Comparison of ENCODE assay signal across 9 cellular contexts in genomic region chr1:176880954-176881595, GRCh38.
DNase-seq lines count a peak whose midpoint lies in the region; ATAC-seq and TF ChIP-seq lines count a peak whose summit lies in the region.
"Had no signal": no experiment of that assay in that cellular context is flagged by ENCODE, and none has a peak within 500 bp of the region (broad histone marks: within the 10 kb centered on the region; RNA-seq: fewer than 3 reads in every experiment).

No MANE protein-coding gene starts in this region.

- ATAC-seq in HG02623 (IDR thresholded peaks at IDR 0.05; ENCODE audit: unreplicated experiment) = peak; percentile 58

- POLR2A ChIA-PET in activated CD4-positive, alpha-beta T cell treated with anti-CD3 and anti-CD28 coated beads, Interleukin-2, amount 10 ng/mL, durations not matched to agents 7 days and 5 days (lab: Charles Lee) = no interaction called here

- no peak overlapping the region for H3K14ac ChIP-seq in neuronal stem cell (ENCODE audit: low read length)

- TF ChIP-seq CTCF in fibroblast of pulmonary artery (IDR thresholded peaks at IDR 0.05; ENCODE audit: low read length, missing control alignments) = peak; percentile 89

- peaks cover 0 to 3% of the 10 kb centered on the region in 2 donors for H3K4me1 ChIP-seq in neuronal stem cell (ENCODE audit: control insufficient read depth in 2 of 2, insufficient read depth in 1 of 2, low read depth in 1 of 2, low read length in 2 of 2)

- H3K23ac ChIP-seq in neuronal stem cell (ENCODE audit: low read depth, low read length, poor library complexity) = no peak overlapping the region

- H3K18ac ChIP-seq in neuronal stem cell (ENCODE audit: low read length) = no peak overlapping the region

- H2AFZ ChIP-seq in neuronal stem cell (ENCODE audit: low read length) = no peak overlapping the region

- no peak overlapping the region for H2BK5ac ChIP-seq in neuronal stem cell (ENCODE audit: low read length)

- H2AK5ac ChIP-seq in neuronal stem cell (ENCODE audit: low read depth, low read length) = no peak overlapping the region

- no peak overlapping the region for H4K8ac ChIP-seq in neuronal stem cell (ENCODE audit: low read depth, low read length)

- peaks cover 0 to 3% (median 0%) of the 10 kb centered on the region in 3 experiments for H3K27me3 ChIP-seq in neuronal stem cell (ENCODE audit: control insufficient read depth in 3 of 3, insufficient read depth in 3 of 3, low read depth in 1 of 3, low read length in 3 of 3)
- H3K27me3 ChIP-seq: BLaER1 treated with 17β-estradiol and CSF1 and Interleukin-3, amounts not matched to agents 10 nM and 100 nM had no signal

- DNase-seq in NCI-H1417 (lab: John Stamatoyannopoulos, UW) (peak; percentile 50 to 92 (median 81)), NCI-H1417 treated with DMSO at 0.1 percent for 48 hours (lab: John Stamatoyannopoulos, UW) (no peak), NCI-H2196 (lab: John Stamatoyannopoulos, UW; ENCODE audit: unreplicated experiment) (peak; percentile 71), fibroblast of pulmonary artery (ENCODE audit: low read depth) (peak; percentile 77), neuronal stem cell (ENCODE audit: low spot score) (peak; percentile 85), GOT3 (lab: John Stamatoyannopoulos, UW) (no peak)
- peak; percentile 55 for DNase-seq in activated CD4-positive, alpha-beta T cell treated with anti-CD3 and anti-CD28 coated beads, Interleukin-2, amount 10 ng/mL, durations not matched to agents 7 days and 5 days

- no peak overlapping the region for H2BK12ac ChIP-seq in neuronal stem cell (ENCODE audit: low read length)

- no peak overlapping the region for H3K4me2 ChIP-seq in neuronal stem cell (ENCODE audit: insufficient read depth, low read length, poor library complexity, severe bottlenecking)
- H3K4me2 ChIP-seq: BLaER1 treated with 17β-estradiol and CSF1 and Interleukin-3, amounts not matched to agents 10 nM and 100 nM had no signal

- no peak overlapping the region for H3K27ac ChIP-seq in neuronal stem cell (replicated peaks; ENCODE audit: low read length)
- H3K27ac ChIP-seq: BLaER1 treated with 17β-estradiol and CSF1 and Interleukin-3, amounts not matched to agents 10 nM and 100 nM had no signal

- no peak overlapping the region for H3K27ac Mint-ChIP-seq in activated CD4-positive, alpha-beta T cell treated with anti-CD3 and anti-CD28 coated beads, Interleukin-2, amount 10 ng/mL, durations not matched to agents 7 days and 5 days

- H3K4me3 ChIP-seq in fibroblast of pulmonary artery (replicated peaks; ENCODE audit: low read depth, low read length) (no peak overlapping the region), neuronal stem cell (ENCODE audit: low read length in 2 of 2) (no peak overlapping the region)
- H3K4me3 ChIP-seq: BLaER1 treated with 17β-estradiol and CSF1 and Interleukin-3, amounts not matched to agents 10 nM and 100 nM had no signal

- H4K91ac ChIP-seq in neuronal stem cell (ENCODE audit: low read depth, low read length, poor library complexity) = no peak overlapping the region

- no peak overlapping the region for H2BK120ac ChIP-seq in neuronal stem cell (ENCODE audit: low read depth, low read length)

- H3K4me1 Mint-ChIP-seq in activated CD4-positive, alpha-beta T cell treated with anti-CD3 and anti-CD28 coated beads, Interleukin-2, amount 10 ng/mL, durations not matched to agents 7 days and 5 days = no peaks in the 10 kb centered on the region

- CTCF ChIA-PET in activated CD4-positive, alpha-beta T cell treated with anti-CD3 and anti-CD28 coated beads, Interleukin-2, amount 10 ng/mL, durations not matched to agents 7 days and 5 days (lab: Charles Lee) = no interaction called here

- no peaks in the 10 kb centered on the region for H3K9me3 Mint-ChIP-seq in activated CD4-positive, alpha-beta T cell treated with anti-CD3 and anti-CD28 coated beads, Interleukin-2, amount 10 ng/mL, durations not matched to agents 7 days and 5 days

- H3K79me1 ChIP-seq in neuronal stem cell (ENCODE audit: low read depth, low read length) = no peaks in the 10 kb centered on the region

- no peak overlapping the region for H3K4me3 Mint-ChIP-seq in activated CD4-positive, alpha-beta T cell treated with anti-CD3 and anti-CD28 coated beads, Interleukin-2, amount 10 ng/mL, durations not matched to agents 7 days and 5 days

- H3K36me3 ChIP-seq in neuronal stem cell (replicated peaks in 1 of 2; ENCODE audit: control insufficient read depth in 2 of 2, insufficient read depth in 2 of 2, low read length in 2 of 2) = peaks cover 0 to 7% of the 10 kb centered on the region in 2 donors
- H3K36me3 ChIP-seq: BLaER1 treated with 17β-estradiol and CSF1 and Interleukin-3, amounts not matched to agents 10 nM and 100 nM had no signal

- no peaks in the 10 kb centered on the region for H3K27me3 Mint-ChIP-seq in activated CD4-positive, alpha-beta T cell treated with anti-CD3 and anti-CD28 coated beads, Interleukin-2, amount 10 ng/mL, durations not matched to agents 7 days and 5 days

- H3K9ac ChIP-seq in neuronal stem cell (ENCODE audit: low read depth, low read length, poor library complexity) = no peak overlapping the region
- H3K9ac ChIP-seq: BLaER1 treated with 17β-estradiol and CSF1 and Interleukin-3, amounts not matched to agents 10 nM and 100 nM had no signal

- H3K36me3 Mint-ChIP-seq in activated CD4-positive, alpha-beta T cell treated with anti-CD3 and anti-CD28 coated beads, Interleukin-2, amount 10 ng/mL, durations not matched to agents 7 days and 5 days (ENCODE audit: low read depth) = no peaks in the 10 kb centered on the region

- no peaks in the 10 kb centered on the region for H3K9me3 ChIP-seq in neuronal stem cell (replicated peaks in 1 of 2; ENCODE audit: control insufficient read depth in 2 of 2, insufficient read depth in 1 of 2, low read depth in 1 of 2, low read length in 2 of 2)
- H3K9me3 ChIP-seq: BLaER1 treated with 17β-estradiol and CSF1 and Interleukin-3, amounts not matched to agents 10 nM and 100 nM had no signal

- WGBS in neuronal stem cell (ENCODE audit: extremely low coverage in 2 of 2, insufficient read length in 2 of 2, insufficient replicate concordance in 1 of 2), 2 donors = no CpG with 5 or more reads among the region's 9 CpGs

- H3K4ac ChIP-seq in neuronal stem cell (ENCODE audit: low read length) = no peak overlapping the region

- H2BK15ac ChIP-seq in neuronal stem cell (ENCODE audit: low read length) = no peak overlapping the region

Comparison
In these comparisons a context has a peak if more than half of its experiments do, and no peak if none do; other contexts are left out.
1. DNase-seq: peak in NCI-H1417 (3 of 3), NCI-H2196 (single experiment), activated CD4-positive, alpha-beta T cell treated with anti-CD3 and anti-CD28 coated beads, Interleukin-2, amount 10 ng/mL, durations not matched to agents 7 days and 5 days (single experiment), fibroblast of pulmonary artery (single experiment) and neuronal stem cell (single experiment); none in NCI-H1417 treated with DMSO at 0.1 percent for 48 hours (single experiment) and GOT3 (single experiment).